16 cellular contexts compared by ENCODE assay signal in genomic region chrX:7264399-7264798, GRCh38.
A peak's percentile ranks its signal among the peaks of the same experiment; 100 is the strongest.
DNase-seq lines count a peak whose midpoint lies in the region; ATAC-seq, FAIRE-seq and TF ChIP-seq lines count a peak whose summit lies in the region.
"Had no signal": no experiment of that assay in that cellular context is flagged by ENCODE, and none has a peak within 500 bp of the region (broad histone marks: within the 10 kb centered on the region; RNA-seq: fewer than 3 reads in every experiment).

No MANE protein-coding gene starts in this region.

- ATAC-seq in GM19328 (IDR thresholded peaks at IDR 0.05; ENCODE audit: unreplicated experiment): peak; percentile 48
- ATAC-seq in HG02610 (IDR thresholded peaks at IDR 0.05; ENCODE audit: unreplicated experiment): peak; percentile 88
- ATAC-seq in HG03439 (IDR thresholded peaks at IDR 0.05; ENCODE audit: unreplicated experiment): peak; percentile 42
- ATAC-seq in GM23338: no peak
- ATAC-seq: activated naive CD4-positive, alpha-beta T cell treated with anti-CD3 and anti-CD28 coated beads, Interleukin-2, amount 50 U/mL, for 72 hours had no signal

- no peak overlapping the region for H3K27ac ChIP-seq in testis
- H3K27ac ChIP-seq in GM23338 (ENCODE audit: low read depth): no peak overlapping the region
- H3K27ac ChIP-seq: cardiac muscle cell had no signal

- no peaks in the 10 kb centered on the region; the same call in 2 of the 3 replicates for H3K9me3 Mint-ChIP-seq in GM23338
- H3K9me3 Mint-ChIP-seq: activated naive CD4-positive, alpha-beta T cell treated with anti-CD3 and anti-CD28 coated beads, Interleukin-2, amount 50 U/mL, for 72 hours had no signal

- H3K4me1 ChIP-seq in testis (no peaks in the 10 kb centered on the region), GM23338 (ENCODE audit: insufficient read depth) (no peaks in the 10 kb centered on the region)

- H3K36me3 ChIP-seq in testis (ENCODE audit: low read depth, missing control alignments) (no peaks in the 10 kb centered on the region), GM23338 (ENCODE audit: insufficient read depth) (no peaks in the 10 kb centered on the region)
- H3K36me3 ChIP-seq: cardiac muscle cell had no signal

- DNase-seq in GM12892 (ENCODE audit: insufficient read length) (no peak), testis (no peak), GM19240 (ENCODE audit: insufficient read length, low spot score) (no peak), SKM-1 treated with dmso at 0.1 percent for 144 hours (lab: John Stamatoyannopoulos, UW; ENCODE audit: unreplicated experiment) (no peak), GM23338 (ENCODE audit: low spot score) (no peak)
- DNase-seq: NCI-H146; NCI-H526 treated with DMSO at 0.1 percent for 48 hours; SHP77; stimulated activated naive CD4-positive, alpha-beta T cell had no signal

- H3K4me2 ChIP-seq in GM23338: no peak overlapping the region

- H3K4me3 ChIP-seq in testis (no peak overlapping the region), GM23338 (no peak overlapping the region)
- H3K4me3 ChIP-seq: cardiac muscle cell had no signal

- no peaks in the 10 kb centered on the region for H3K27me3 Mint-ChIP-seq in GM23338 (ENCODE audit: insufficient read depth, low read depth, poor library complexity)

- TF ChIP-seq POLR2A in GM12892 (IDR thresholded peaks at IDR 0.05; ENCODE audit: low read depth, low read length) (no peak), testis (IDR thresholded peaks at IDR 0.05) (no peak)

- no peaks in the 10 kb centered on the region for H3K9me3 ChIP-seq in testis

- H3K4me3 Mint-ChIP-seq in GM23338: no peak overlapping the region
- H3K4me3 Mint-ChIP-seq: IgD-negative memory B cell had no signal

- no peaks in the 10 kb centered on the region for H3K36me3 Mint-ChIP-seq in GM23338 (ENCODE audit: low read depth)

- no peaks in the 10 kb centered on the region for H3K4me1 Mint-ChIP-seq in GM23338

- 91% methylated on average over 2 of the region's 2 CpGs; no CpG with 5 or more reads in 1 of the 2 donors for WGBS in testis, 2 donors

- no peak overlapping the region for H2AFZ ChIP-seq in GM23338

- intact Hi-C loops in testis (cut with DNase I; ENCODE audit: low total_unique reads): no loop called here

- no peaks in the 10 kb centered on the region for H3F3A ChIP-seq in GM23338 (replicated peaks; ENCODE audit: low read depth)

- TF ChIP-seq CTCF in testis (IDR thresholded peaks at IDR 0.05) (no peak), GM23338 (conservative IDR thresholded peaks at IDR 0.05; ENCODE audit: low read depth in 2 of 2) (no peak)

- H3K79me2 ChIP-seq in GM23338 (replicated peaks; ENCODE audit: insufficient read depth): no peaks in the 10 kb centered on the region

- peak; percentile 66 for FAIRE-seq in GM12892 (lab: Jason Lieb, UNC)
- FAIRE-seq: TTC549 had no signal

- H3K27me3 ChIP-seq in testis: no peaks in the 10 kb centered on the region
- H3K27me3 ChIP-seq in GM23338 (ENCODE audit: insufficient read depth): no peaks in the 10 kb centered on the region
- H3K27me3 ChIP-seq: cardiac muscle cell had no signal

- H3K27ac Mint-ChIP-seq in GM23338: no peak overlapping the region
- H3K27ac Mint-ChIP-seq: activated naive CD4-positive, alpha-beta T cell treated with anti-CD3 and anti-CD28 coated beads, Interleukin-2, amount 50 U/mL, for 72 hours; IgD-negative memory B cell had no signal

- H4K20me1 ChIP-seq in GM23338 (replicated peaks; ENCODE audit: insufficient read depth): no peaks in the 10 kb centered on the region

- H3K9me2 ChIP-seq in GM23338 (ENCODE audit: insufficient read depth): no peaks in the 10 kb centered on the region

TF ChIP-seq in GM23338, 12 proteins besides CTCF, POLR2A, EP300 and RAD21 (continues in another document):
- TF ChIP-seq ZNF114 (CRISPR knock-in tag; IDR thresholded peaks at IDR 0.05) (no peak), ETS1 (IDR thresholded peaks at IDR 0.05) (no peak), ZNF462 (CRISPR knock-in tag; IDR thresholded peaks at IDR 0.05) (no peak), STAT1 (IDR thresholded peaks at IDR 0.05; ENCODE audit: unreplicated experiment) (no peak), POLR2AphosphoS5 (IDR thresholded peaks at IDR 0.05; ENCODE audit: low read depth) (no peak), JUNB (IDR thresholded peaks at IDR 0.05; ENCODE audit: unreplicated experiment) (no peak), NANOG (IDR thresholded peaks at IDR 0.05; ENCODE audit: borderline replicate concordance) (no peak)
